In genomic region chr16:4795181-4795827, GRCh38 we compare ENCODE assay signal across 16 cellular contexts. TPM values are rescaled to one million over a fixed set of nuclear protein-coding genes. Genes with fewer than 3 reads are reported as not detected.
DNase-seq lines count a peak whose midpoint lies in the region; ATAC-seq and TF ChIP-seq lines count a peak whose summit lies in the region.
"Had no signal": no experiment of that assay in that cellular context is flagged by ENCODE, and none has a peak within 500 bp of the region (broad histone marks: within the 10 kb centered on the region; RNA-seq: fewer than 3 reads in every experiment).

Gene SMIM22 (plus strand): TSS chr16:4795369. CDS start chr16:4795735, 366 bp downstream.

- intact Hi-C loops in body of pancreas (cut with DNase I): no loop called here

- H3K36me3 ChIP-seq in GM23338 (ENCODE audit: insufficient read depth) (peaks cover 3% of the 10 kb centered on the region; the same call in 1 of the 2 replicates), body of pancreas (replicated peaks in 1 of 2; ENCODE audit: insufficient read depth in 1 of 2, low read depth in 2 of 2) (no peaks in the 10 kb centered on the region), neuronal stem cell (replicated peaks in 1 of 2; ENCODE audit: control insufficient read depth in 2 of 2, insufficient read depth in 2 of 2, low read length in 2 of 2) (peaks cover 10 to 14% of the 10 kb centered on the region in 2 donors)

- H3K27ac Mint-ChIP-seq in GM23338: no peak within 1 kb of the TSS
- H3K27ac Mint-ChIP-seq: activated T-helper 1 cell treated with anti-CD3 and anti-CD28 coated beads, Interleukin-12 subunit alpha, Interleukin-12 subunit beta, Interleukin-2, Interleukin-4 antibody, amounts not matched to agents 30 ng/mL and 10 ng/mL and 1 ng/mL, durations not matched to agents 14 hours and 24 hours and 36 hours; CD8-positive, alpha-beta T cell had no signal

- H3K9ac ChIP-seq in neuronal stem cell (ENCODE audit: low read depth, low read length, poor library complexity): no peak within 1 kb of the TSS

- no peak within 1 kb of the TSS for H3K14ac ChIP-seq in neuronal stem cell (ENCODE audit: low read length)

- H3K4me3 ChIP-seq in GM23338: no peak within 1 kb of the TSS
- peak within 1 kb of the TSS; percentile 7 to 13 for H3K4me3 ChIP-seq in body of pancreas
- H3K4me3 ChIP-seq in neuronal stem cell (ENCODE audit: low read length in 2 of 2): no peak within 1 kb of the TSS

- peak; percentile 32 for DNase-seq in GM23338 (ENCODE audit: low spot score)
- DNase-seq in NCI-H2107 treated with DMSO at 0.1 percent for 48 hours (lab: John Stamatoyannopoulos, UW; ENCODE audit: unreplicated experiment): peak; percentile 79
- peak; percentile 78 to 92 (median 86) for DNase-seq in body of pancreas
- no peak for DNase-seq in neuronal stem cell (ENCODE audit: low spot score)
- DNase-seq: CD8-positive, alpha-beta T cell; effector memory CD4-positive, alpha-beta T cell; GOT3; NCI-H226; stimulated activated CD4-positive, alpha-beta T cell treated with anti-CD3 and anti-CD28 coated beads, Interleukin-2, amount 100 ng/mL, for 48 hours; stimulated activated naive CD4-positive, alpha-beta T cell had no signal

- H2BK5ac ChIP-seq in neuronal stem cell (ENCODE audit: low read length): peak within 1 kb of the TSS; percentile 24

- no peak within 1 kb of the TSS for H3K4me2 ChIP-seq in GM23338
- H3K4me2 ChIP-seq in neuronal stem cell (ENCODE audit: insufficient read depth, low read length, poor library complexity, severe bottlenecking): no peak within 1 kb of the TSS

- WGBS in body of pancreas, 2 donors: 20 to 27% methylated on average over 13 to 14 of the region's 14 CpGs
- WGBS in neuronal stem cell (ENCODE audit: extremely low coverage in 2 of 2, insufficient read length in 2 of 2, insufficient replicate concordance in 1 of 2), 2 donors: no CpG with 5 or more reads among the region's 14 CpGs

- H3K23ac ChIP-seq in neuronal stem cell (ENCODE audit: low read depth, low read length, poor library complexity): no peak within 1 kb of the TSS

- peak within 1 kb of the TSS; percentile 22 for H2BK12ac ChIP-seq in neuronal stem cell (ENCODE audit: low read length)

- no peak within 1 kb of the TSS for H2BK120ac ChIP-seq in neuronal stem cell (ENCODE audit: low read depth, low read length)

- no peak for TF ChIP-seq CTCF in GM23338 (conservative IDR thresholded peaks at IDR 0.05; ENCODE audit: low read depth in 2 of 2)
- no peak for TF ChIP-seq CTCF in body of pancreas (IDR thresholded peaks at IDR 0.05)

- no peak within 1 kb of the TSS for H2BK15ac ChIP-seq in neuronal stem cell (ENCODE audit: low read length)

- peak within 1 kb of the TSS; percentile 82 for H4K8ac ChIP-seq in neuronal stem cell (ENCODE audit: low read depth, low read length)

- peak within 1 kb of the TSS; percentile 48 for H3K18ac ChIP-seq in neuronal stem cell (ENCODE audit: low read length)

- H4K91ac ChIP-seq in neuronal stem cell (ENCODE audit: low read depth, low read length, poor library complexity): no peak within 1 kb of the TSS

- H3K9me3 ChIP-seq in body of pancreas (no peaks in the 10 kb centered on the region), neuronal stem cell (replicated peaks in 1 of 2; ENCODE audit: control insufficient read depth in 2 of 2, insufficient read depth in 1 of 2, low read depth in 1 of 2, low read length in 2 of 2) (no peaks in the 10 kb centered on the region)

- peaks cover 3% of the 10 kb centered on the region for H3K27me3 Mint-ChIP-seq in GM23338 (ENCODE audit: insufficient read depth, low read depth, poor library complexity)

- no peaks in the 10 kb centered on the region for H3K79me1 ChIP-seq in neuronal stem cell (ENCODE audit: low read depth, low read length)

- TF ChIP-seq POLR2A in body of pancreas (IDR thresholded peaks at IDR 0.05): peak in 1 of 3 donors; percentile 34

- H3K4me1 ChIP-seq in GM23338 (ENCODE audit: insufficient read depth) (no peaks in the 10 kb centered on the region), body of pancreas (peaks cover 33% of the 10 kb centered on the region), neuronal stem cell (ENCODE audit: control insufficient read depth in 2 of 2, insufficient read depth in 1 of 2, low read depth in 1 of 2, low read length in 2 of 2) (no peaks in the 10 kb centered on the region)

- H3K4ac ChIP-seq in neuronal stem cell (ENCODE audit: low read length): no peak within 1 kb of the TSS

- no peak within 1 kb of the TSS for H3K27ac ChIP-seq in GM23338 (ENCODE audit: low read depth)
- peak within 1 kb of the TSS; percentile 60 to 85 (median 76) for H3K27ac ChIP-seq in body of pancreas
- no peak within 1 kb of the TSS for H3K27ac ChIP-seq in neuronal stem cell (replicated peaks; ENCODE audit: low read length)

- no peaks in the 10 kb centered on the region; the same call in 2 of the 3 replicates for H3K4me1 Mint-ChIP-seq in GM23338

- no peaks in the 10 kb centered on the region; the same call in 1 of the 2 replicates for H3F3A ChIP-seq in GM23338 (replicated peaks; ENCODE audit: low read depth)

- H3K9me2 ChIP-seq in GM23338 (ENCODE audit: insufficient read depth): no peaks in the 10 kb centered on the region

- no peaks in the 10 kb centered on the region for H3K79me2 ChIP-seq in GM23338 (replicated peaks; ENCODE audit: insufficient read depth)

- peak within 1 kb of the TSS; percentile 56 for H2AK5ac ChIP-seq in neuronal stem cell (ENCODE audit: low read depth, low read length)

- H2AFZ ChIP-seq in GM23338: no peak within 1 kb of the TSS
- H2AFZ ChIP-seq in neuronal stem cell (ENCODE audit: low read length): no peak within 1 kb of the TSS

- no peaks in the 10 kb centered on the region for H3K27me3 ChIP-seq in GM23338 (ENCODE audit: insufficient read depth)
- no peaks in the 10 kb centered on the region for H3K27me3 ChIP-seq in body of pancreas
- H3K27me3 ChIP-seq in neuronal stem cell (ENCODE audit: control insufficient read depth in 3 of 3, insufficient read depth in 3 of 3, low read depth in 1 of 3, low read length in 3 of 3): peaks cover 0 to 2% (median 0%) of the 10 kb centered on the region in 3 experiments

- H4K20me1 ChIP-seq in GM23338 (replicated peaks; ENCODE audit: insufficient read depth): no peaks in the 10 kb centered on the region

- ATAC-seq in GM23338 (peak; percentile 62), body of pancreas (peak; percentile 87), HG03159 (IDR thresholded peaks at IDR 0.05; ENCODE audit: unreplicated experiment) (no peak), HG02798 (IDR thresholded peaks at IDR 0.05; ENCODE audit: poor library complexity, unreplicated experiment) (no peak), GM21786 (IDR thresholded peaks at IDR 0.05; ENCODE audit: unreplicated experiment) (no peak)
- ATAC-seq: CD8-positive, alpha-beta T cell had no signal

- no peaks in the 10 kb centered on the region for H3K9me3 Mint-ChIP-seq in GM23338
- H3K9me3 Mint-ChIP-seq: activated T-helper 1 cell treated with anti-CD3 and anti-CD28 coated beads, Interleukin-12 subunit alpha, Interleukin-12 subunit beta, Interleukin-2, Interleukin-4 antibody, amounts not matched to agents 30 ng/mL and 10 ng/mL and 1 ng/mL, durations not matched to agents 14 hours and 24 hours and 36 hours; CD8-positive, alpha-beta T cell had no signal

- H3K36me3 Mint-ChIP-seq in GM23338 (ENCODE audit: low read depth): peaks cover 7% of the 10 kb centered on the region; the same call in 2 of the 3 replicates

- no peak within 1 kb of the TSS for H3K4me3 Mint-ChIP-seq in GM23338
- H3K4me3 Mint-ChIP-seq: activated T-helper 1 cell treated with anti-CD3 and anti-CD28 coated beads, Interleukin-12 subunit alpha, Interleukin-12 subunit beta, Interleukin-2, Interleukin-4 antibody, amounts not matched to agents 30 ng/mL and 10 ng/mL and 1 ng/mL, durations not matched to agents 14 hours and 24 hours and 36 hours; CD8-positive, alpha-beta T cell had no signal

TF ChIP-seq in GM23338, 12 proteins besides CTCF, POLR2A, EP300 and RAD21 (continues in another document):
- TF ChIP-seq NANOG (IDR thresholded peaks at IDR 0.05; ENCODE audit: borderline replicate concordance): no peak
- no peak for TF ChIP-seq EZH2 (IDR thresholded peaks at IDR 0.05; ENCODE audit: low read depth, unreplicated experiment)
- no peak for TF ChIP-seq STAT1 (IDR thresholded peaks at IDR 0.05; ENCODE audit: unreplicated experiment)
- TF ChIP-seq POLR2AphosphoS5 (IDR thresholded peaks at IDR 0.05; ENCODE audit: low read depth): no peak
- TF ChIP-seq EZH2phosphoT487 (IDR thresholded peaks at IDR 0.05; ENCODE audit: unreplicated experiment): no peak

RNA-seq across cellular contexts. Expression of gene SMIM22, which starts in this region (rescaled TPM):
- total RNA-seq in GM23338 (2014; rRNA removed; shearing (Covaris generic)): not detected in 2 replicates
- polyA plus RNA-seq in GM23338 (2016; fragmentation: Nextera tagmentation; extraction: Ambion mirVana): 1.3 and 1.4 TPM in 2 replicates
- 10 to 100 TPM in 1 of 2 donors, 1 to 10 TPM in 1; 4.7 to 29.3 TPM for total RNA-seq in body of pancreas
- not detected for polyA plus RNA-seq in neuronal stem cell (2013, experiment 1 of 2)
- polyA plus RNA-seq in neuronal stem cell (2013, experiment 2 of 2): not detected
- total RNA-seq: activated T-helper 1 cell treated with anti-CD3 and anti-CD28 coated beads, Interleukin-12 subunit alpha, Interleukin-12 subunit beta, Interleukin-2, Interleukin-4 antibody, amounts not matched to agents 30 ng/mL and 10 ng/mL and 1 ng/mL, durations not matched to agents 14 hours and 24 hours and 36 hours; astrocyte; CD8-positive, alpha-beta T cell; posterior vena cava had no signal

Comparison
In these comparisons a context has a peak if more than half of its experiments do, and no peak if none do; other contexts are left out.
1. ATAC-seq: peak in GM23338 (single experiment) and body of pancreas (single experiment); none in HG03159 (single experiment), HG02798 (single experiment) and GM21786 (single experiment).
2. H3K27ac ChIP-seq: peak in body of pancreas (4 of 4); none in GM23338 (single experiment) and neuronal stem cell (single experiment).
3. H3K4me3 ChIP-seq: peak in body of pancreas (2 of 2); none in GM23338 (single experiment) and neuronal stem cell (0 of 2).